In genomic region chr15:74099963-74100733, GRCh38 we compare ENCODE assay signal across 1 cellular context.
TF ChIP-seq lines count a peak whose summit lies in the region.

No MANE protein-coding gene starts in this region.

TF ChIP-seq in HEK293, 187 proteins besides CTCF, POLR2A, EP300 and RAD21 (continued from another document and continues in another):
- TF ChIP-seq ZNF398 (tag by site-specific recombination; IDR thresholded peaks at IDR 0.05) (0 out of 2 replicates have a peak, but pooled peaks have one; percentile 15), ZNF843 (tag by site-specific recombination; IDR thresholded peaks at IDR 0.05) (0 out of 2 replicates have a peak, but pooled peaks have one; percentile 26), ZNF335 (tag by site-specific recombination; conservative IDR thresholded peaks at IDR 0.05) (peak; percentile 70), ZNF324 (tag by site-specific recombination; IDR thresholded peaks at IDR 0.05) (peak; percentile 72), ZNF600 (tag by site-specific recombination; IDR thresholded peaks at IDR 0.05) (peak; percentile 39; the same call in 1 of the 2 replicates), SP2 (tag by site-specific recombination; IDR thresholded peaks at IDR 0.05) (peak; percentile 76), ZNF610 (tag by site-specific recombination; IDR thresholded peaks at IDR 0.05; ENCODE audit: borderline replicate concordance) (peak; percentile 80), ZNF449 (tag by site-specific recombination; IDR thresholded peaks at IDR 0.05) (peak; percentile 60), SP7 (tag by site-specific recombination; IDR thresholded peaks at IDR 0.05) (peak; percentile 83), ZFP69B (tag by site-specific recombination; IDR thresholded peaks at IDR 0.05) (0 out of 2 replicates have a peak, but pooled peaks have one; percentile 59), ZSCAN30 (tag by site-specific recombination; IDR thresholded peaks at IDR 0.05) (peak; percentile 96), INSM2 (tag by site-specific recombination; IDR thresholded peaks at IDR 0.05) (peak; percentile 78; the same call in 1 of the 2 replicates), ZNF341 (tag by site-specific recombination; IDR thresholded peaks at IDR 0.05; ENCODE audit: low read depth) (peak; percentile 34; the same call in 1 of the 2 replicates), SP3 (tag by site-specific recombination; IDR thresholded peaks at IDR 0.05) (peak; percentile 82), KLF10 (tag by site-specific recombination; IDR thresholded peaks at IDR 0.05) (peak; percentile 19; the same call in 1 of the 2 replicates), ZNF76 (tag by site-specific recombination; IDR thresholded peaks at IDR 0.05; ENCODE audit: borderline replicate concordance, low read depth) (0 out of 2 replicates have a peak, but pooled peaks have one; percentile 48), BCL11B (tag by site-specific recombination; IDR thresholded peaks at IDR 0.05; ENCODE audit: low read depth) (peak; percentile 55; the same call in 1 of the 2 replicates), PRDM10 (tag by site-specific recombination; IDR thresholded peaks at IDR 0.05) (peak; percentile 31; the same call in 1 of the 2 replicates), ZBTB20 (tag by site-specific recombination; IDR thresholded peaks at IDR 0.05) (peak; percentile 99), YY2 (tag by site-specific recombination; IDR thresholded peaks at IDR 0.05) (0 out of 2 replicates have a peak, but pooled peaks have one; percentile 27), ZNF24 (tag by site-specific recombination; IDR thresholded peaks at IDR 0.05) (peak; percentile 87; the same call in 1 of the 2 replicates), KLF9 (tag by site-specific recombination; IDR thresholded peaks at IDR 0.05; ENCODE audit: low read depth) (peak; percentile 62), KLF16 (tag by site-specific recombination; IDR thresholded peaks at IDR 0.05) (peak; percentile 89), ZNF146 (tag by site-specific recombination; IDR thresholded peaks at IDR 0.05) (0 out of 2 replicates have a peak, but pooled peaks have one; percentile 27), OVOL3 (tag by site-specific recombination; IDR thresholded peaks at IDR 0.05) (peak; percentile 99), SCRT2 (tag by site-specific recombination; IDR thresholded peaks at IDR 0.05) (peak; percentile 17; the same call in 1 of the 2 replicates), ZNF639 (tag by site-specific recombination; IDR thresholded peaks at IDR 0.05) (peak; percentile 92), ZNF660 (tag by site-specific recombination; IDR thresholded peaks at IDR 0.05) (peak; percentile 46; the same call in 1 of the 2 replicates), ZNF501 (tag by site-specific recombination; IDR thresholded peaks at IDR 0.05) (peak; percentile 74; the same call in 1 of the 2 replicates), KLF1 (tag by site-specific recombination; IDR thresholded peaks at IDR 0.05) (peak; percentile 58; the same call in 1 of the 2 replicates), ZNF2 (tag by site-specific recombination; IDR thresholded peaks at IDR 0.05) (0 out of 2 replicates have a peak, but pooled peaks have one; percentile 62), ZBTB11 (tag by site-specific recombination; conservative IDR thresholded peaks at IDR 0.05; ENCODE audit: low read depth) (peak; percentile 73), ZNF391 (tag by site-specific recombination; IDR thresholded peaks at IDR 0.05; ENCODE audit: borderline replicate concordance, low read depth) (peak; percentile 77; the same call in 1 of the 2 replicates), KLF17 (tag by site-specific recombination; IDR thresholded peaks at IDR 0.05) (peak; percentile 50; the same call in 1 of the 2 replicates), ZBTB8A (tag by site-specific recombination; IDR thresholded peaks at IDR 0.05) (peak; percentile 49; the same call in 1 of the 2 replicates), ZNF580 (tag by site-specific recombination; IDR thresholded peaks at IDR 0.05) (peak; percentile 82), ZNF561 (tag by site-specific recombination; IDR thresholded peaks at IDR 0.05; ENCODE audit: borderline replicate concordance) (peak; percentile 84), ZNF518A (tag by site-specific recombination; conservative IDR thresholded peaks at IDR 0.05; ENCODE audit: low read depth) (peak; percentile 94)
